Comparison of ENCODE assay signal across 1 cellular context in the genomic region with DNA sequence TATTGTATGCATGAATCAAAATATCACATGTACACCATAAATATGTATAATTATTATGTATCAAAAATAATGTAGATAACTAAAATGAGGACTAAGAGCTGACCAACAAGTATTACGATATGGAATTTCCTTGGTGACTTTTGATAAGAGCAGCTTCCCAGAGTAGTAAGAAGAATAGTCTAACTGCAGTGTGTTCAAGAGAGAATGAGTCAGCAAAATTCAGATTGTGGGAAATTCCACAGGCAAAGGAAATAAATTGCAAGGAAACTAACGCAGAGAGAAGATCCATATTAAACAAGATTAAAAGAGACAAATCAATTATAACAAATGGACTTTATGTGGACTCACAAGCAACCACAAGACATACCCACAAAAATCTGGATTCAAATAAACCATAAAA.
TF ChIP-seq lines count a peak whose summit lies in the region.

No MANE protein-coding gene starts in this region.

TF ChIP-seq in H1, 55 proteins besides CTCF, POLR2A, EP300 and RAD21:
- TF ChIP-seq BACH1 (IDR thresholded peaks at IDR 0.05; ENCODE audit: low read length) (peak; percentile 63), TEAD4 (IDR thresholded peaks at IDR 0.05; ENCODE audit: low read depth, low read length) (no peak), SIN3A (conservative IDR thresholded peaks at IDR 0.05 in 1 of 2, IDR thresholded peaks at IDR 0.05 in 1 of 2; ENCODE audit: low read depth in 1 of 2, low read length in 2 of 2) (no peak), KDM1A (IDR thresholded peaks at IDR 0.05; ENCODE audit: borderline replicate concordance, low read length) (no peak), MAFK (IDR thresholded peaks at IDR 0.05; ENCODE audit: low read depth, low read length) (peak; percentile 76), NANOG (IDR thresholded peaks at IDR 0.05; ENCODE audit: insufficient read depth, low read depth, low read length, poor library complexity, severe bottlenecking) (no peak)
